In the genomic region with DNA sequence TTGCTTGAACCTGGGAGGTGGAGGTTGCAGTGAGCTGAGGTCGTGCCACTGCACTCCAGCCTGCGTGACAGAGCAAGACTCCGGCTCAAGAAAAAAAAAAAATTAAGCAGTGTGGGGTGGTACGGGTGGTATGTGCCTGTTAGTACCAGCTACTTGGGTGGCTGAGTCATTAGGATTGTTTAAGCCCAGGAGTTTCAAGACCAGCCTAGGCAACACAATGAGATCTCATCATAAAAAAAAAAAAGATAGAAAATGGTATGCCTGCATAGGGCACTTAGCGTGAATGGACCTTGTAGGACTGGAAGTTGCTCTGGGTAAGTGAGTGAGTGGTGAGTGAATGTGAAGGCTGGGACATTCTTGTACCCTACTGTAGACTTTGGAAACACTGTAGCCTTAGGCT, we compare ENCODE assay signal across 21 cellular contexts. TPM values are rescaled to one million over a fixed set of nuclear protein-coding genes. Genes with fewer than 3 reads are reported as not detected.
A peak's percentile ranks its signal among the peaks of the same experiment; 100 is the strongest.
DNase-seq lines count a peak whose midpoint lies in the region; ATAC-seq and TF ChIP-seq lines count a peak whose summit lies in the region.
"Had no signal": no experiment of that assay in that cellular context is flagged by ENCODE, and none has a peak within 500 bp of the region (broad histone marks: within the 10 kb centered on the region; RNA-seq: fewer than 3 reads in every experiment).

No MANE protein-coding gene starts in this region.

- H3K4me3 ChIP-seq in lower lobe of right lung, result no peak overlapping the region
- H3K4me3 ChIP-seq: adrenal gland, K562, pancreas, SK-N-MC, tibial nerve had no signal

- no peaks in the 10 kb centered on the region for H3K4me1 ChIP-seq in lower lobe of right lung

- peaks cover 18% of the 10 kb centered on the region for H3K36me3 ChIP-seq in lower lobe of right lung
- H3K36me3 ChIP-seq: adrenal gland, pancreas had no signal

- no peak overlapping the region for H3K27ac ChIP-seq in lower lobe of right lung
- H3K27ac ChIP-seq: adrenal gland, pancreas, SK-N-MC, tibial nerve had no signal

- TF ChIP-seq CTCF in lower lobe of right lung (IDR thresholded peaks at IDR 0.05), result no peak

- DNase-seq in Caki2 (ENCODE audit: low read depth) (peak; percentile 74), LHCN-M2 (ENCODE audit: low read depth) (peak; percentile 51), astrocyte of the hippocampus (ENCODE audit: low read depth, low spot score) (peak; percentile 70), lower lobe of right lung (no peak), KBM-7 (no peak)
- DNase-seq: activated CD4-positive, alpha-beta T cell treated with anti-CD3 and anti-CD28 coated beads, Interleukin-2, amount 50 U/mL, for 4 hours; CD8-positive, alpha-beta T cell; cortex of kidney; left cardiac atrium; NCI-H1417 treated with DMSO at 0.1 percent for 48 hours; NCI-H446; pancreas; small intestine had no signal

- peak; percentile 41 to 58 for ATAC-seq in lower lobe of right lung
- ATAC-seq in GM19324 (IDR thresholded peaks at IDR 0.05; ENCODE audit: low FRiP score, unreplicated experiment), result no peak
- no peak for ATAC-seq in HG03460 (IDR thresholded peaks at IDR 0.05; ENCODE audit: unreplicated experiment)
- no peak for ATAC-seq in HG02973 (IDR thresholded peaks at IDR 0.05; ENCODE audit: unreplicated experiment)
- ATAC-seq: CD8-positive, alpha-beta T cell; K562; pancreas; stimulated activated effector memory CD8-positive, alpha-beta T cell treated with anti-CD3 and anti-CD28 coated beads, Interleukin-12 subunit alpha, Interleukin-12 subunit beta, amount 100 ng/mL, for 72 hours had no signal

- H3K27me3 ChIP-seq in lower lobe of right lung (ENCODE audit: low read depth), result no peaks in the 10 kb centered on the region
- H3K27me3 ChIP-seq: adrenal gland, pancreas, tibial nerve had no signal

- in situ Hi-C loops in Caki2 (cut with HindIII; ENCODE audit: low pct_unique_long_range_greater_than_20kb, low sequenced_read_pairs), result no loop called here
- in situ Hi-C loops in KBM-7 (cut with MboI; ENCODE audit: low pct_unique_long_range_greater_than_20kb, low sequenced_read_pairs), result no loop called here

- intact Hi-C loops in lower lobe of right lung (cut with DNase I), result no loop called here

- H3K9me3 ChIP-seq in lower lobe of right lung, result no peaks in the 10 kb centered on the region
- H3K9me3 ChIP-seq: adrenal gland, pancreas, tibial nerve had no signal

RNA-seq across cellular contexts. Expression of gene TBCE, which starts 37.0 kb away (rescaled TPM):
- total RNA-seq in Caki2 (2014; rRNA removed; shearing (Covaris generic); ENCODE audit: low replicate concordance), result 56.3 and 59.7 TPM in 2 replicates
- total RNA-seq in LHCN-M2 (2014; rRNA removed) (21.8 and 22.4 TPM in 2 replicates), lower lobe of right lung (25.3 TPM)
- 30.1 TPM for polyA plus RNA-seq in LHCN-M2 (2012)

Comparison
In these comparisons a context has a peak if more than half of its experiments do, and no peak if none do; other contexts are left out.
1. DNase-seq: peak in Caki2 (single experiment), LHCN-M2 (single experiment) and astrocyte of the hippocampus (single experiment); none in lower lobe of right lung (single experiment) and KBM-7 (single experiment).
2. ATAC-seq: peak in lower lobe of right lung (2 of 2); none in GM19324 (single experiment), HG03460 (single experiment) and HG02973 (single experiment).